In the genomic region with DNA sequence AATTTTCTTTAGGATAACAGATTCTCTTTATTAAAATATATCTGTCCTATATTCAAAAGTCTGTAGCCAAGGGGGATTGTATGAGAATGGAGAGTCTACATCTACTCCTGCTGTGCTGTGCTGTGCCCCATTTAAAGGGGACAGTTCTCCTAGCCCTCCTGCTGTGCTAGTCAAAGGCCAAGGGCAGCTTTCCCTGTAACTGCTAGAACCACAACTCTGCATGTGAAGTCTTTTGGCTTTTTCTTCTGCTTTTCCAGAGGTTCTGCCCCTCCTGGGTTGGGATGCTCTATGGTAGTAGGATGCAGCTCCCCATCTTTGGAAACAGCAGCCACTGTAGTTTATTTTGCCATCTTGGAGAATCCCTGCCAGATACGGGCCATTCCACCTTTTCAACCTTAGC, we compare ENCODE assay signal across 23 cellular contexts.
DNase-seq lines count a peak whose midpoint lies in the region; ATAC-seq, FAIRE-seq and TF ChIP-seq lines count a peak whose summit lies in the region.
"Had no signal": no experiment of that assay in that cellular context is flagged by ENCODE, and none has a peak within 500 bp of the region (broad histone marks: within the 10 kb centered on the region; RNA-seq: fewer than 3 reads in every experiment).

No MANE protein-coding gene starts in this region.

- TF ChIP-seq RAD21 in H1 (IDR thresholded peaks at IDR 0.05 in 1 of 2, conservative IDR thresholded peaks at IDR 0.05 in 1 of 2; ENCODE audit: low read depth in 2 of 2, low read length in 2 of 2) = no peak

- no peak overlapping the region for H4K5ac ChIP-seq in H1 (ENCODE audit: insufficient read length, low read depth, low read length)

- H3K4ac ChIP-seq in H1 (replicated peaks; ENCODE audit: insufficient read length, low read depth, low read length) = no peak overlapping the region

- no peak overlapping the region for H4K91ac ChIP-seq in H1 (replicated peaks; ENCODE audit: insufficient read length, low read length)

- H3K18ac ChIP-seq in H1 (ENCODE audit: extremely low read depth, low read length) = peak overlapping the region; percentile 51; the same call in 1 of the 2 replicates

- no peak for TF ChIP-seq CTCF in H1 (IDR thresholded peaks at IDR 0.05; ENCODE audit: control extremely low read depth in 1 of 3, insufficient read depth in 1 of 3, low read depth in 1 of 3, low read length in 3 of 3)

- DNase-seq in activated CD8-positive, alpha-beta memory T cell treated with anti-CD3 and anti-CD28 coated beads, Interleukin-2, amount 10 ng/mL, durations not matched to agents 7 days and 5 days = peak; percentile 9
- DNase-seq in activated CD8-positive, alpha-beta memory T cell treated with anti-CD3 and anti-CD28 coated beads for 24 hours = no peak
- DNase-seq in H1 (ENCODE audit: low read depth in 1 of 2, low spot score in 2 of 2) (no peak), islet precursor cell (peak; percentile 32), cerebellum (ENCODE audit: low spot score) (no peak), immature natural killer cell (no peak), ureter (ENCODE audit: low spot score) (no peak)
- DNase-seq: EL, GF-D8, H9, KBM-7, MM.1S, NCI-H1048, NCI-H1436 treated with DMSO at 0.1 percent for 48 hours, NCI-H2029 treated with DMSO at 0.1 percent for 48 hours, NCI-H2171, NCI-H345, NCI-H524, NCI-H82 had no signal

- H3K79me2 ChIP-seq in H1 (ENCODE audit: control insufficient read depth in 1 of 2, insufficient read depth in 2 of 2, low read length in 2 of 2) = no peaks in the 10 kb centered on the region

- no peak for TF ChIP-seq POLR2A in H1 (IDR thresholded peaks at IDR 0.05; ENCODE audit: control extremely low read depth in 1 of 2, low read depth in 2 of 2, low read length in 2 of 2)

- no peaks in the 10 kb centered on the region for H3K9me3 Mint-ChIP-seq in activated CD8-positive, alpha-beta memory T cell treated with anti-CD3 and anti-CD28 coated beads, Interleukin-2, amount 10 ng/mL, durations not matched to agents 7 days and 5 days (ENCODE audit: low read depth)
- H3K9me3 Mint-ChIP-seq in immature natural killer cell = no peaks in the 10 kb centered on the region
- H3K9me3 Mint-ChIP-seq: H9 had no signal

- ATAC-seq in activated CD8-positive, alpha-beta memory T cell treated with anti-CD3 and anti-CD28 coated beads, Interleukin-2, amount 10 ng/mL, durations not matched to agents 7 days and 5 days = no peak
- ATAC-seq: Right ventricle myocardium inferior had no signal

- no peak overlapping the region for H3K27ac Mint-ChIP-seq in activated CD8-positive, alpha-beta memory T cell treated with anti-CD3 and anti-CD28 coated beads, Interleukin-2, amount 10 ng/mL, durations not matched to agents 7 days and 5 days
- no peak overlapping the region for H3K27ac Mint-ChIP-seq in immature natural killer cell
- H3K27ac Mint-ChIP-seq: H9 had no signal

- H3K9ac ChIP-seq in H1 (replicated peaks in 1 of 4; ENCODE audit: extremely low read depth in 1 of 4, low read depth in 3 of 4, low read length in 3 of 4) = no peak overlapping the region
- no peak overlapping the region for H3K9ac ChIP-seq in skeletal muscle tissue (ENCODE audit: low read depth in 1 of 3, low read length in 3 of 3)

- H2AK5ac ChIP-seq in H1 (ENCODE audit: low read depth, low read length) = no peak overlapping the region

- no peak overlapping the region for H2BK12ac ChIP-seq in H1 (ENCODE audit: low read depth, low read length)

- H3K27me3 ChIP-seq in H1 (replicated peaks in 1 of 4; ENCODE audit: control insufficient read depth in 3 of 4, extremely low read depth in 1 of 4, insufficient read depth in 3 of 4, low read length in 3 of 4) = no peaks in the 10 kb centered on the region; a peak in 1 of 7 replicates
- no peaks in the 10 kb centered on the region for H3K27me3 ChIP-seq in skeletal muscle tissue (ENCODE audit: control insufficient read depth in 3 of 3, insufficient read depth in 3 of 3, low read length in 3 of 3)
- H3K27me3 ChIP-seq: SJSA1 had no signal

- H3K27ac ChIP-seq in H1 (ENCODE audit: low read depth, low read length) = no peak overlapping the region
- peak overlapping the region; percentile 84 for H3K27ac ChIP-seq in skeletal muscle tissue (ENCODE audit: low read depth, low read length)
- H3K27ac ChIP-seq: C4-2B, SJSA1 had no signal

- no peak overlapping the region for H2BK120ac ChIP-seq in H1 (replicated peaks; ENCODE audit: low read depth, low read length)

- H3K4me3 Mint-ChIP-seq in activated CD8-positive, alpha-beta memory T cell treated with anti-CD3 and anti-CD28 coated beads, Interleukin-2, amount 10 ng/mL, durations not matched to agents 7 days and 5 days = no peak overlapping the region
- H3K4me3 Mint-ChIP-seq in immature natural killer cell = no peak overlapping the region
- H3K4me3 Mint-ChIP-seq: H9 had no signal

- H3K36me3 Mint-ChIP-seq in activated CD8-positive, alpha-beta memory T cell treated with anti-CD3 and anti-CD28 coated beads, Interleukin-2, amount 10 ng/mL, durations not matched to agents 7 days and 5 days = no peaks in the 10 kb centered on the region
- H3K36me3 Mint-ChIP-seq in immature natural killer cell = no peaks in the 10 kb centered on the region

- no peaks in the 10 kb centered on the region for H3K27me3 Mint-ChIP-seq in activated CD8-positive, alpha-beta memory T cell treated with anti-CD3 and anti-CD28 coated beads, Interleukin-2, amount 10 ng/mL, durations not matched to agents 7 days and 5 days
- peaks cover 2 to 7% (median 2%) of the 10 kb centered on the region in 3 donors for H3K27me3 Mint-ChIP-seq in immature natural killer cell (ENCODE audit: low read depth in 3 of 3)

- TF ChIP-seq EP300 in H1 (IDR thresholded peaks at IDR 0.05; ENCODE audit: borderline replicate concordance in 1 of 2, low read depth in 2 of 2, low read length in 2 of 2) = no peak

- peaks cover 0 to 10% (median 6%) of the 10 kb centered on the region in 4 experiments; a peak in 5 of 7 replicates for H3K4me1 ChIP-seq in H1 (replicated peaks in 1 of 4; ENCODE audit: control insufficient read depth in 3 of 4, insufficient read depth in 4 of 4, low read length in 3 of 4)
- peaks cover 21 to 29% (median 27%) of the 10 kb centered on the region in 3 donors for H3K4me1 ChIP-seq in skeletal muscle tissue (ENCODE audit: control insufficient read depth in 3 of 3, insufficient read depth in 3 of 3, low read length in 3 of 3)
- H3K4me1 ChIP-seq: SJSA1 had no signal

- no peak overlapping the region for H2BK15ac ChIP-seq in H1 (ENCODE audit: low read length)

- H3K79me1 ChIP-seq in H1 (ENCODE audit: low read depth, low read length) = no peaks in the 10 kb centered on the region

- H4K20me1 ChIP-seq in H1 (replicated peaks in 1 of 2; ENCODE audit: control insufficient read depth in 1 of 2, insufficient read depth in 2 of 2, low read length in 2 of 2) = no peaks in the 10 kb centered on the region

- H3K9me3 ChIP-seq in H1 (ENCODE audit: insufficient read depth in 2 of 2, low read depth in 1 of 2, low read length in 1 of 2) = no peaks in the 10 kb centered on the region
- H3K9me3 ChIP-seq in skeletal muscle tissue (ENCODE audit: control insufficient read depth in 3 of 3, low read length in 3 of 3) = no peaks in the 10 kb centered on the region
- H3K9me3 ChIP-seq: SJSA1 had no signal

- H3K14ac ChIP-seq in H1 (ENCODE audit: insufficient read length) = no peak overlapping the region

- H4K8ac ChIP-seq in H1 (ENCODE audit: extremely low read depth, insufficient read depth, low read length) = no peak overlapping the region

- H2BK5ac ChIP-seq in H1 (ENCODE audit: low read depth, low read length) = no peak overlapping the region

- 82% methylated on average over 1 of the region's 1 CpG; no CpG with 5 or more reads in 1 of the 2 experiments for WGBS in H1 (ENCODE audit: extremely low coverage in 1 of 2, insufficient coverage in 1 of 2, insufficient read length in 1 of 2, insufficient replicate concordance in 2 of 2, low coverage in 1 of 2, low lambda C conversion rate in 2 of 2, missing lambda C conversion rate in 1 of 2), 2 experiments

- H3K23me2 ChIP-seq in H1 (ENCODE audit: low read depth, low read length) = no peaks in the 10 kb centered on the region; the same call in 1 of the 2 replicates

- no peak for FAIRE-seq in H1 (lab: Jason Lieb, UNC)

- H3K4me1 Mint-ChIP-seq in activated CD8-positive, alpha-beta memory T cell treated with anti-CD3 and anti-CD28 coated beads, Interleukin-2, amount 10 ng/mL, durations not matched to agents 7 days and 5 days = peaks cover 19% of the 10 kb centered on the region
- H3K4me1 Mint-ChIP-seq in immature natural killer cell = peaks cover 21 to 31% of the 10 kb centered on the region in 2 donors

- H3K23ac ChIP-seq in H1 (ENCODE audit: insufficient read length) = no peak overlapping the region

- H2BK20ac ChIP-seq in H1 (ENCODE audit: low read length) = no peak overlapping the region

- H3K4me2 ChIP-seq in H1 (ENCODE audit: insufficient read depth in 1 of 2, low read depth in 2 of 2, low read length in 2 of 2) = no peak overlapping the region

- no peak overlapping the region for H3K56ac ChIP-seq in H1 (replicated peaks; ENCODE audit: insufficient read length, low read depth, low read length)

- POLR2A ChIA-PET in H1 (lab: Charles Lee; ENCODE audit: partially characterized antibody) = no interaction called here

- H3K4me3 ChIP-seq in H1 (ENCODE audit: extremely low read depth in 1 of 4, insufficient read depth in 2 of 4, low read depth in 3 of 4, low read length in 4 of 4) (no peak overlapping the region), skeletal muscle tissue (ENCODE audit: low read length in 3 of 3) (no peak overlapping the region)
- H3K4me3 ChIP-seq: SJSA1 had no signal

- H2AFZ ChIP-seq in H1 (ENCODE audit: low read length) = no peak overlapping the region

- CTCF ChIA-PET in activated CD8-positive, alpha-beta memory T cell treated with anti-CD3 and anti-CD28 coated beads, Interleukin-2, amount 10 ng/mL, durations not matched to agents 7 days and 5 days (lab: Charles Lee) = no interaction called here
- CTCF ChIA-PET in H1 (lab: Charles Lee; ENCODE audit: partially characterized antibody) = interaction anchor here (1.5 to 1.7 kb wide), 2 partner anchors 139 to 196 kb away, joined by 3 to 4 read pairs; no protein-coding TSS in a partner anchor

- H3K36me3 ChIP-seq in H1 (ENCODE audit: control insufficient read depth in 2 of 4, insufficient read depth in 4 of 4, low read length in 3 of 4) = no peaks in the 10 kb centered on the region
- H3K36me3 ChIP-seq in skeletal muscle tissue (ENCODE audit: control insufficient read depth in 3 of 3, insufficient read depth in 3 of 3, low read length in 3 of 3) = no peaks in the 10 kb centered on the region
- H3K36me3 ChIP-seq: SJSA1 had no signal

TF ChIP-seq in H1, 55 proteins besides CTCF, POLR2A, EP300 and RAD21 (continues in another document):
- no peak for TF ChIP-seq NANOG (IDR thresholded peaks at IDR 0.05; ENCODE audit: insufficient read depth, low read depth, low read length, poor library complexity, severe bottlenecking)
- no peak for TF ChIP-seq PHF8 (conservative IDR thresholded peaks at IDR 0.05; ENCODE audit: low read depth, low read length)
- TF ChIP-seq HDAC2 (IDR thresholded peaks at IDR 0.05; ENCODE audit: borderline replicate concordance in 1 of 2, low read depth in 2 of 2, low read length in 2 of 2) = no peak
- TF ChIP-seq MAFK (IDR thresholded peaks at IDR 0.05; ENCODE audit: low read depth, low read length) = no peak
- TF ChIP-seq KDM1A (IDR thresholded peaks at IDR 0.05; ENCODE audit: borderline replicate concordance, low read length) = no peak

Comparison
In these comparisons a context has a peak if more than half of its experiments do, and no peak if none do; other contexts are left out.
1. DNase-seq: peak in activated CD8-positive, alpha-beta memory T cell treated with anti-CD3 and anti-CD28 coated beads, Interleukin-2, amount 10 ng/mL, durations not matched to agents 7 days and 5 days (single experiment) and islet precursor cell (single experiment); none in activated CD8-positive, alpha-beta memory T cell treated with anti-CD3 and anti-CD28 coated beads for 24 hours (single experiment), H1 (0 of 2), cerebellum (single experiment), immature natural killer cell (0 of 3) and ureter (single experiment).